18 cellular contexts compared by ENCODE assay signal in genomic region chr9:92055624-92056023, GRCh38. TPM values are rescaled to one million over a fixed set of nuclear protein-coding genes. Genes with fewer than 3 reads are reported as not detected.
DNase-seq lines count a peak whose midpoint lies in the region; TF ChIP-seq lines count a peak whose summit lies in the region.
"Had no signal": no experiment of that assay in that cellular context is flagged by ENCODE, and none has a peak within 500 bp of the region (broad histone marks: within the 10 kb centered on the region; RNA-seq: fewer than 3 reads in every experiment).

No MANE protein-coding gene starts in this region.

- intact Hi-C loops in MCF 10A (cut with micrococcal nuclease) = no loop called here
- intact Hi-C loops in breast epithelium (cut with DNase I; ENCODE audit: low total_unique reads) = no loop called here
- intact Hi-C loops in activated T-helper 1 cell treated with anti-CD3 and anti-CD28 coated beads, Interleukin-12 subunit alpha, Interleukin-12 subunit beta, Interleukin-2, Interleukin-4 antibody, amounts not matched to agents 30 ng/mL and 10 ng/mL and 1 ng/mL, durations not matched to agents 14 hours and 24 hours and 36 hours (cut with micrococcal nuclease) = no loop called here

- TF ChIP-seq CTCF in MCF 10A (IDR thresholded peaks at IDR 0.05; ENCODE audit: unreplicated experiment) (no peak), breast epithelium (IDR thresholded peaks at IDR 0.05) (no peak), GM13977 (IDR thresholded peaks at IDR 0.05; ENCODE audit: extremely low read depth, insufficient read depth, missing control alignments) (no peak), RWPE1 (conservative IDR thresholded peaks at IDR 0.05; ENCODE audit: low read depth) (no peak)

- H3K9me3 ChIP-seq in breast epithelium = peaks cover under 1 to 2% of the 10 kb centered on the region in 2 donors
- H3K9me3 ChIP-seq in iPS-20b (ENCODE audit: insufficient read depth, low read depth, low read length) = no peaks in the 10 kb centered on the region
- no peaks in the 10 kb centered on the region for H3K9me3 ChIP-seq in stomach smooth muscle (ENCODE audit: control insufficient read depth in 2 of 2, low read length in 2 of 2)
- H3K9me3 ChIP-seq: Caco-2 had no signal

- H3K4me3 Mint-ChIP-seq in MCF 10A (ENCODE audit: unreplicated experiment) = no peak overlapping the region
- H3K4me3 Mint-ChIP-seq in activated T-helper 1 cell treated with anti-CD3 and anti-CD28 coated beads, Interleukin-12 subunit alpha, Interleukin-12 subunit beta, Interleukin-2, Interleukin-4 antibody, amounts not matched to agents 30 ng/mL and 10 ng/mL and 1 ng/mL, durations not matched to agents 14 hours and 24 hours and 36 hours = no peak overlapping the region
- H3K4me3 Mint-ChIP-seq: CD14-positive monocyte, HFFc6 had no signal

- H3K36me3 Mint-ChIP-seq in MCF 10A (ENCODE audit: insufficient read depth, unreplicated experiment) = peaks cover 40% of the 10 kb centered on the region
- peaks cover 44% of the 10 kb centered on the region for H3K36me3 Mint-ChIP-seq in activated T-helper 1 cell treated with anti-CD3 and anti-CD28 coated beads, Interleukin-12 subunit alpha, Interleukin-12 subunit beta, Interleukin-2, Interleukin-4 antibody, amounts not matched to agents 30 ng/mL and 10 ng/mL and 1 ng/mL, durations not matched to agents 14 hours and 24 hours and 36 hours (ENCODE audit: low read depth)

- H3K27ac ChIP-seq in breast epithelium (no peak overlapping the region), iPS-20b (ENCODE audit: low read length) (peak overlapping the region; percentile 75), stomach smooth muscle (ENCODE audit: low read length) (peak overlapping the region; percentile 20), RWPE1 (no peak overlapping the region)

- no peaks in the 10 kb centered on the region for H3K27me3 Mint-ChIP-seq in MCF 10A (ENCODE audit: insufficient read depth, unreplicated experiment)
- H3K27me3 Mint-ChIP-seq in activated T-helper 1 cell treated with anti-CD3 and anti-CD28 coated beads, Interleukin-12 subunit alpha, Interleukin-12 subunit beta, Interleukin-2, Interleukin-4 antibody, amounts not matched to agents 30 ng/mL and 10 ng/mL and 1 ng/mL, durations not matched to agents 14 hours and 24 hours and 36 hours (ENCODE audit: insufficient read depth) = no peaks in the 10 kb centered on the region

- CTCF ChIA-PET in MCF 10A (lab: Yijun Ruan, JAX) (interaction anchor here (0.6 to 0.7 kb wide), 2 partner anchors 229 to 284 kb away, joined by 3 read pairs; no protein-coding TSS in a partner anchor), RWPE1 (lab: Yijun Ruan, JAX) (interaction anchor here (0.6 to 0.8 kb wide), 3 partner anchors 26 to 1930 kb away, joined by 3 read pairs; no protein-coding TSS in a partner anchor)

- no peak for DNase-seq in MCF 10A (ENCODE audit: unreplicated experiment)
- DNase-seq in breast epithelium (ENCODE audit: low spot score in 2 of 2) = no peak
- no peak for DNase-seq in activated T-helper 1 cell treated with anti-CD3 and anti-CD28 coated beads, Interleukin-12 subunit alpha, Interleukin-12 subunit beta, Interleukin-2, Interleukin-4 antibody, amounts not matched to agents 30 ng/mL and 10 ng/mL and 1 ng/mL, durations not matched to agents 14 hours and 24 hours and 36 hours (ENCODE audit: low spot score)
- DNase-seq in GM13977 (ENCODE audit: low spot score) = no peak
- DNase-seq in RWPE1 (ENCODE audit: low spot score) = no peak
- DNase-seq in NCI-H2107 (lab: John Stamatoyannopoulos, UW) = no peak
- DNase-seq: AML-193, Caco-2, HFFc6, IMR-90, Karpas-422, NCI-H1105, NCI-H1694 treated with DMSO at 0.1 percent for 48 hours, NCI-H526 treated with DMSO at 0.1 percent for 48 hours, SHP77 treated with DMSO at 0.1 percent for 48 hours had no signal

- H3K4me3 ChIP-seq in breast epithelium (no peak overlapping the region), iPS-20b (ENCODE audit: low read length) (peak overlapping the region; percentile 41; the same call in 1 of the 2 replicates), stomach smooth muscle (ENCODE audit: low read length in 2 of 2) (no peak overlapping the region)

- no TSS peak for BruUV-seq in MCF 10A (replicated peaks; lab: Mats Ljungman, UMichigan)

- H3K27ac Mint-ChIP-seq in MCF 10A (ENCODE audit: low read depth, unreplicated experiment) = peak overlapping the region; percentile 7
- peak overlapping the region; percentile 42 for H3K27ac Mint-ChIP-seq in activated T-helper 1 cell treated with anti-CD3 and anti-CD28 coated beads, Interleukin-12 subunit alpha, Interleukin-12 subunit beta, Interleukin-2, Interleukin-4 antibody, amounts not matched to agents 30 ng/mL and 10 ng/mL and 1 ng/mL, durations not matched to agents 14 hours and 24 hours and 36 hours
- H3K27ac Mint-ChIP-seq: HFFc6 had no signal

- in situ Hi-C loops in GM13977 (cut with MboI; ENCODE audit: low pct_unique_long_range_greater_than_20kb, low sequenced_read_pairs, unreplicated experiment) = no loop called here

- H3K9ac ChIP-seq in iPS-20b (ENCODE audit: low read depth, low read length) (peak overlapping the region; percentile 51), stomach smooth muscle (ENCODE audit: low read length in 2 of 2) (no peak overlapping the region)

- H3K36me3 ChIP-seq in breast epithelium (no peaks in the 10 kb centered on the region), iPS-20b (ENCODE audit: insufficient read depth, low read depth, low read length) (peaks cover 40% of the 10 kb centered on the region), stomach smooth muscle (ENCODE audit: control insufficient read depth in 2 of 2, insufficient read depth in 2 of 2, low read length in 2 of 2) (peaks cover 3 to 11% of the 10 kb centered on the region in 2 donors)

- POLR2A ChIA-PET in MCF 10A (lab: Yijun Ruan, JAX) (interaction anchor here (0.6 kb wide), 1 partner anchor 1042 kb away, joined by 3 read pairs; no protein-coding TSS in a partner anchor), RWPE1 (lab: Yijun Ruan, JAX; ENCODE audit: low non-redundant PET) (no interaction called here)

- no peak for TF ChIP-seq POLR2A in breast epithelium (IDR thresholded peaks at IDR 0.05)

- H3K27me3 ChIP-seq in breast epithelium = no peaks in the 10 kb centered on the region
- no peaks in the 10 kb centered on the region for H3K27me3 ChIP-seq in iPS-20b (ENCODE audit: insufficient read depth, low read length)
- H3K27me3 ChIP-seq in stomach smooth muscle (ENCODE audit: control insufficient read depth in 1 of 2, insufficient read depth in 2 of 2, low read length in 2 of 2) = no peaks in the 10 kb centered on the region

- H3K4me1 Mint-ChIP-seq in MCF 10A (ENCODE audit: insufficient read depth, unreplicated experiment) = no peaks in the 10 kb centered on the region
- peaks cover 23% of the 10 kb centered on the region for H3K4me1 Mint-ChIP-seq in activated T-helper 1 cell treated with anti-CD3 and anti-CD28 coated beads, Interleukin-12 subunit alpha, Interleukin-12 subunit beta, Interleukin-2, Interleukin-4 antibody, amounts not matched to agents 30 ng/mL and 10 ng/mL and 1 ng/mL, durations not matched to agents 14 hours and 24 hours and 36 hours (ENCODE audit: low read depth)
- H3K4me1 Mint-ChIP-seq: CD14-positive monocyte had no signal

- H3K9me3 Mint-ChIP-seq in MCF 10A (ENCODE audit: unreplicated experiment) = peaks cover 6% of the 10 kb centered on the region
- H3K9me3 Mint-ChIP-seq in activated T-helper 1 cell treated with anti-CD3 and anti-CD28 coated beads, Interleukin-12 subunit alpha, Interleukin-12 subunit beta, Interleukin-2, Interleukin-4 antibody, amounts not matched to agents 30 ng/mL and 10 ng/mL and 1 ng/mL, durations not matched to agents 14 hours and 24 hours and 36 hours = peaks cover 4% of the 10 kb centered on the region
- H3K9me3 Mint-ChIP-seq: HFFc6 had no signal

- H3K4me1 ChIP-seq in breast epithelium (no peaks in the 10 kb centered on the region), iPS-20b (ENCODE audit: insufficient read depth, low read length) (peaks cover 32% of the 10 kb centered on the region), stomach smooth muscle (ENCODE audit: control insufficient read depth, insufficient read depth, low read length) (no peaks in the 10 kb centered on the region)
- H3K4me1 ChIP-seq: Caco-2 had no signal

RNA-seq across cellular contexts. Expression of gene SPTLC1, which starts 59.6 kb away (rescaled TPM):
- 65.5 and 68.0 TPM in 2 replicates for total RNA-seq in MCF 10A (2022)
- 100 to 1,000 TPM in 1 of 3 donors, 10 to 100 TPM in 2; 89.8 to 109 (median 99.7) TPM for total RNA-seq in breast epithelium
- 60.2 and 62.3 TPM in 2 replicates for total RNA-seq in activated T-helper 1 cell treated with anti-CD3 and anti-CD28 coated beads, Interleukin-12 subunit alpha, Interleukin-12 subunit beta, Interleukin-2, Interleukin-4 antibody, amounts not matched to agents 30 ng/mL and 10 ng/mL and 1 ng/mL, durations not matched to agents 14 hours and 24 hours and 36 hours

Comparison
In these comparisons a context has a peak if more than half of its experiments do, and no peak if none do; other contexts are left out.
1. H3K27ac ChIP-seq: peak in iPS-20b (single experiment) and stomach smooth muscle (single experiment); none in breast epithelium (0 of 2) and RWPE1 (single experiment).